ENCODE assay signal across 14 cellular contexts in the genomic region with DNA sequence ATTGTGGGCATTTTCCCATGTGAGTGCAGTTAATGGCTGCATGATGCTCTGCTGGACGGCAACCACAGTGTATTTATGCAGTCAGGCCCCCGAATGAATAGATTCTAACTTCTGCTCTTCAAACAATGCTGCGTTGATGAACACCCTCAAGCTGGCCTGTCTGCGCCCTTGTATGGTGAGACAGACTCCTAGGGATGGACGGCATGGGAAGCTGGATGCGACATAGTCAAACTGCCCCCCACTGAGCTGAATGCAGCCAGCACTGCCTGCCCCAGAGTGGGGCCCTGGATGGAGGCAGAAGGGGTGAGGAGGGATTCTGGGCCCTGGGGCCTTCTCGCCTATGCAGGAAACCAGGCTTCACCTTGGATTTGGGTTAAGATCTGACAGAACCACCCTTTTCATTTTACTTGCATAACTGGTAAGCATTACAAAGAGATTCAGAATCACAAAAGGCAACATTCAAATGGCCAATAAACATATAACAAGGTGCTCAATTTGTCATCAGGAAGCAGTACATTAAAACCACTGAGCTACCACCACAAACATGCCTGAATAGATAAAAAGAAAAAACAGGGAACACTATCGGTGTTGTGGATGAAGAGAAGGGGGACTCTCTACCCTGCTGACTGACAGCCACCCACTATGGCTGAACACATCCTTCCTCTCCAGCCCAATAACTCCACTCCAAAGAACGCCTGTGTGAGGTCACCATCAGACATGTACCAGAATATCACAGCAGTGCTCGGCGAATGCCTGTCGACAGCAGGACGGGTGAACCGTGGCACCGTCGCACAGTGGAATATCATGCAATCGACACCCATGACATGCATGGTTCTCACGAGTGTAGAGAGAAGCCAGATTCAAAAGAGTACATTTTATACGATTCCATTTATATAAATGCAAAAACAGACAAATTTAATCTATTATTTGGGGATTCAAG.
A peak's percentile ranks its signal among the peaks of the same experiment; 100 is the strongest.
DNase-seq lines count a peak whose midpoint lies in the region; ATAC-seq, FAIRE-seq and TF ChIP-seq lines count a peak whose summit lies in the region.
"Had no signal": no experiment of that assay in that cellular context is flagged by ENCODE, and none has a peak within 500 bp of the region (broad histone marks: within the 10 kb centered on the region; RNA-seq: fewer than 3 reads in every experiment).

No MANE protein-coding gene starts in this region.

- H3K4me1 ChIP-seq in left ventricle myocardium inferior, result peaks cover 97% of the 10 kb centered on the region
- peaks cover 14 to 21% of the 10 kb centered on the region in 2 donors for H3K4me1 ChIP-seq in small intestine (ENCODE audit: control insufficient read depth in 2 of 2, insufficient read depth in 1 of 2, low read depth in 1 of 2, low read length in 1 of 2)
- H3K4me1 ChIP-seq in colonic mucosa, result peaks cover 9% of the 10 kb centered on the region

- no peaks in the 10 kb centered on the region for H3K27me3 Mint-ChIP-seq in T-helper 17 cell
- H3K27me3 Mint-ChIP-seq: activated naive CD4-positive, alpha-beta T cell treated with anti-CD3 and anti-CD28 coated beads, Interleukin-2, amount 10 ng/mL, durations not matched to agents 7 days and 5 days had no signal

- no peaks in the 10 kb centered on the region for H3K9me3 ChIP-seq in T-helper 17 cell (ENCODE audit: control insufficient read depth, low read length, poor library complexity, severe bottlenecking)
- no peaks in the 10 kb centered on the region for H3K9me3 ChIP-seq in left ventricle myocardium inferior (replicated peaks)
- H3K9me3 ChIP-seq in small intestine (ENCODE audit: control insufficient read depth, low read depth), result no peaks in the 10 kb centered on the region
- no peaks in the 10 kb centered on the region for H3K9me3 ChIP-seq in colonic mucosa
- H3K9me3 ChIP-seq: tibial artery had no signal

- DNase-seq in Right ventricle myocardium superior (no peak), Right ventricle myocardium inferior (ENCODE audit: missing footprints) (no peak), T-helper 17 cell (no peak), left ventricle myocardium inferior (no peak), small intestine (no peak), colonic mucosa (no peak)
- DNase-seq in stimulated activated effector memory CD8-positive, alpha-beta T cell treated with anti-CD3 and anti-CD28 coated beads, Interleukin-12 subunit alpha, Interleukin-12 subunit beta, amount 100 ng/mL, for 72 hours (ENCODE audit: low spot score in 2 of 2), result no peak
- DNase-seq: activated naive CD4-positive, alpha-beta T cell treated with anti-CD3 and anti-CD28 coated beads, Interleukin-2, amount 10 ng/mL, durations not matched to agents 7 days and 5 days; foreskin keratinocyte; NCI-H2081 treated with DMSO at 0.1 percent for 48 hours; tibial artery; WERI-Rb-1 had no signal

- no peaks in the 10 kb centered on the region for H3K9me3 Mint-ChIP-seq in stimulated activated effector memory CD8-positive, alpha-beta T cell treated with anti-CD3 and anti-CD28 coated beads, Interleukin-12 subunit alpha, Interleukin-12 subunit beta, amount 100 ng/mL, for 72 hours
- H3K9me3 Mint-ChIP-seq: activated naive CD4-positive, alpha-beta T cell treated with anti-CD3 and anti-CD28 coated beads, Interleukin-2, amount 10 ng/mL, durations not matched to agents 7 days and 5 days had no signal

- H3K36me3 ChIP-seq in left ventricle myocardium inferior (no peaks in the 10 kb centered on the region), small intestine (ENCODE audit: control insufficient read depth in 2 of 2, insufficient read depth in 2 of 2, low read length in 2 of 2) (no peaks in the 10 kb centered on the region), colonic mucosa (no peaks in the 10 kb centered on the region)
- H3K36me3 ChIP-seq: tibial artery, WERI-Rb-1 had no signal

- no peak for FAIRE-seq in small intestine (lab: Jason Lieb, UNC)

- intact Hi-C loops in Right ventricle myocardium superior (cut with DNase I), result no loop called here
- intact Hi-C loops in Right ventricle myocardium inferior (cut with DNase I), result no loop called here
- intact Hi-C loops in left ventricle myocardium inferior (cut with micrococcal nuclease), result no loop called here
- intact Hi-C loops in colonic mucosa (cut with DNase I), result no loop called here

- no peak for TF ChIP-seq CTCF in left ventricle myocardium inferior (IDR thresholded peaks at IDR 0.05; ENCODE audit: borderline replicate concordance)
- TF ChIP-seq CTCF in colonic mucosa (IDR thresholded peaks at IDR 0.05), result no peak

- ATAC-seq in Right ventricle myocardium superior (ENCODE audit: poor library complexity) (peak; percentile 5), Right ventricle myocardium inferior (no peak), T-helper 17 cell (no peak), HG03135 (IDR thresholded peaks at IDR 0.05; ENCODE audit: unreplicated experiment) (no peak)
- no peak for ATAC-seq in stimulated activated effector memory CD8-positive, alpha-beta T cell treated with anti-CD3 and anti-CD28 coated beads, Interleukin-12 subunit alpha, Interleukin-12 subunit beta, amount 100 ng/mL, for 72 hours
- ATAC-seq: foreskin keratinocyte had no signal

- H3K9ac ChIP-seq in colonic mucosa (ENCODE audit: low read depth in 2 of 2, low read length in 2 of 2), result no peak overlapping the region

- H3K27ac Mint-ChIP-seq in T-helper 17 cell, result peak overlapping the region; percentile 96
- peak overlapping the region; percentile 11 for H3K27ac Mint-ChIP-seq in stimulated activated effector memory CD8-positive, alpha-beta T cell treated with anti-CD3 and anti-CD28 coated beads, Interleukin-12 subunit alpha, Interleukin-12 subunit beta, amount 100 ng/mL, for 72 hours
- H3K27ac Mint-ChIP-seq: activated naive CD4-positive, alpha-beta T cell treated with anti-CD3 and anti-CD28 coated beads, Interleukin-2, amount 10 ng/mL, durations not matched to agents 7 days and 5 days; mesothelial cell of epicardium had no signal

- peaks cover 64% of the 10 kb centered on the region for H3K4me1 Mint-ChIP-seq in T-helper 17 cell
- peaks cover 84% of the 10 kb centered on the region for H3K4me1 Mint-ChIP-seq in stimulated activated effector memory CD8-positive, alpha-beta T cell treated with anti-CD3 and anti-CD28 coated beads, Interleukin-12 subunit alpha, Interleukin-12 subunit beta, amount 100 ng/mL, for 72 hours

- no peak overlapping the region for H3K4me3 Mint-ChIP-seq in T-helper 17 cell
- no peak overlapping the region for H3K4me3 Mint-ChIP-seq in stimulated activated effector memory CD8-positive, alpha-beta T cell treated with anti-CD3 and anti-CD28 coated beads, Interleukin-12 subunit alpha, Interleukin-12 subunit beta, amount 100 ng/mL, for 72 hours
- H3K4me3 Mint-ChIP-seq: activated naive CD4-positive, alpha-beta T cell treated with anti-CD3 and anti-CD28 coated beads, Interleukin-2, amount 10 ng/mL, durations not matched to agents 7 days and 5 days; mesothelial cell of epicardium had no signal

- H3K27ac ChIP-seq in left ventricle myocardium inferior (replicated peaks) (peak overlapping the region; percentile 16), small intestine (ENCODE audit: low read depth in 1 of 2, low read length in 1 of 2) (no peak overlapping the region), colonic mucosa (no peak overlapping the region)
- H3K27ac ChIP-seq: foreskin keratinocyte, WERI-Rb-1 had no signal

- no peak overlapping the region for H3K4me3 ChIP-seq in left ventricle myocardium inferior
- H3K4me3 ChIP-seq in small intestine (ENCODE audit: low read depth in 1 of 2, low read length in 2 of 2), result no peak overlapping the region
- no peak overlapping the region for H3K4me3 ChIP-seq in colonic mucosa
- H3K4me3 ChIP-seq: tibial artery had no signal

- peaks cover 11% of the 10 kb centered on the region for H3K36me3 Mint-ChIP-seq in T-helper 17 cell (ENCODE audit: low read depth)
- H3K36me3 Mint-ChIP-seq in stimulated activated effector memory CD8-positive, alpha-beta T cell treated with anti-CD3 and anti-CD28 coated beads, Interleukin-12 subunit alpha, Interleukin-12 subunit beta, amount 100 ng/mL, for 72 hours, result peaks cover 62% of the 10 kb centered on the region

- no peaks in the 10 kb centered on the region for H3K27me3 ChIP-seq in left ventricle myocardium inferior (ENCODE audit: low read depth)
- H3K27me3 ChIP-seq in small intestine (ENCODE audit: control insufficient read depth in 2 of 2, insufficient read depth in 2 of 2, low read length in 2 of 2), result no peaks in the 10 kb centered on the region
- H3K27me3 ChIP-seq in colonic mucosa, result no peaks in the 10 kb centered on the region
- H3K27me3 ChIP-seq: foreskin keratinocyte, tibial artery had no signal

- WGBS in small intestine, 3 donors, result 90 to 96% (median 95%) methylated on average over 19 of the region's 19 CpGs
